ENCODE assay signal across 39 cellular contexts in genomic region chr1:211169353-211169752, GRCh38. TPM values are rescaled to one million over a fixed set of nuclear protein-coding genes. Genes with fewer than 3 reads are reported as not detected.
"Had no signal": no experiment of that assay in that cellular context is flagged by ENCODE, and none has a peak within 500 bp of the region (broad histone marks: within the 10 kb centered on the region; RNA-seq: fewer than 3 reads in every experiment).

No MANE protein-coding gene starts in this region.

- FAIRE-seq: astrocyte, TTC549 had no signal

- H3K4me1 Mint-ChIP-seq: activated B cell treated with CpG ODN at 0.5 μM for 24 hours; activated CD4-positive, alpha-beta T cell treated with anti-CD3 and anti-CD28 coated beads, Interleukin-2, amount 10 ng/mL, durations not matched to agents 24 days and 14 days; activated naive CD8-positive, alpha-beta T cell treated with anti-CD3 and anti-CD28 coated beads for 36 hours; activated T-helper 17 cell treated with anti-CD3 and anti-CD28 coated beads, Interleukin-2, amount 50 U/mL, for 72 hours had no signal

- ATAC-seq: activated CD8-positive, alpha-beta T cell treated with anti-CD3 and anti-CD28 coated beads for 36 hours; activated naive CD4-positive, alpha-beta T cell treated with anti-CD3 and anti-CD28 coated beads, Interleukin-2, amount 50 U/mL, for 72 hours; activated T-cell treated with anti-CD3 and anti-CD28 coated beads, Interleukin-2, amount 50 U/mL, for 4 hours; activated T-cell treated with anti-CD3 and anti-CD28 coated beads, Interleukin-2, amount 50 U/mL, for 72 hours; activated T-helper 17 cell treated with anti-CD3 and anti-CD28 coated beads, Interleukin-2, amount 50 U/mL, for 72 hours; body of pancreas had no signal

- H3K4me3 Mint-ChIP-seq: activated B cell treated with CpG ODN at 0.5 μM for 24 hours; activated CD4-positive, alpha-beta memory T cell treated with anti-CD3 and anti-CD28 coated beads for 36 hours; activated CD4-positive, alpha-beta T cell treated with anti-CD3 and anti-CD28 coated beads, Interleukin-2, amount 10 ng/mL, durations not matched to agents 24 days and 14 days; activated CD8-positive, alpha-beta T cell treated with anti-CD3 and anti-CD28 coated beads for 36 hours; activated naive CD4-positive, alpha-beta T cell treated with anti-CD3 and anti-CD28 coated beads for 36 hours; activated naive CD8-positive, alpha-beta T cell treated with anti-CD3 and anti-CD28 coated beads for 36 hours; activated T-cell treated with anti-CD3 and anti-CD28 coated beads, Interleukin-2, amount 50 U/mL, for 4 hours; activated T-cell treated with anti-CD3 and anti-CD28 coated beads, Interleukin-2, amount 50 U/mL, for 72 hours; activated T-helper 1 cell treated with anti-CD3 and anti-CD28 coated beads, Interleukin-12 subunit alpha, Interleukin-12 subunit beta, Interleukin-2, Interleukin-4 antibody, amounts not matched to agents 30 ng/mL and 10 ng/mL and 1 ng/mL, durations not matched to agents 14 hours and 24 hours and 36 hours; activated T-helper 17 cell treated with anti-CD3 and anti-CD28 coated beads, Interleukin-2, amount 50 U/mL, for 72 hours; T-helper 1 cell treated with Interleukin-12 subunit alpha and Interleukin-12 subunit beta and Interleukin-4 antibody, amounts not matched to agents 30 μg/mL and 1 μg/mL, for 36 hours; T-helper 2 cell treated with Interferon-gamma antibody and Interleukin-4, amounts not matched to agents 5 μg/mL and 100 μg/mL, for 36 hours had no signal

- H3K27me3 ChIP-seq: adrenal gland, body of pancreas, brain microvascular endothelial cell, breast epithelium had no signal

- H3K4me3 ChIP-seq: adrenal gland, body of pancreas, breast epithelium had no signal

- H3K36me3 ChIP-seq: adrenal gland, brain microvascular endothelial cell, breast epithelium had no signal

- H3K27ac Mint-ChIP-seq: activated B cell treated with CpG ODN at 0.5 μM for 24 hours; activated CD4-positive, alpha-beta memory T cell treated with anti-CD3 and anti-CD28 coated beads for 36 hours; activated CD4-positive, alpha-beta T cell treated with anti-CD3 and anti-CD28 coated beads, Interleukin-2, amount 10 ng/mL, durations not matched to agents 24 days and 14 days; activated CD8-positive, alpha-beta T cell treated with anti-CD3 and anti-CD28 coated beads for 36 hours; activated naive CD4-positive, alpha-beta T cell treated with anti-CD3 and anti-CD28 coated beads for 36 hours; activated naive CD4-positive, alpha-beta T cell treated with anti-CD3 and anti-CD28 coated beads, Interleukin-2, amount 50 U/mL, for 72 hours; activated naive CD8-positive, alpha-beta T cell treated with anti-CD3 and anti-CD28 coated beads for 36 hours; activated T-cell treated with anti-CD3 and anti-CD28 coated beads, Interleukin-2, amount 50 U/mL, for 72 hours; activated T-helper 1 cell treated with anti-CD3 and anti-CD28 coated beads, Interleukin-12 subunit alpha, Interleukin-12 subunit beta, Interleukin-2, Interleukin-4 antibody, amounts not matched to agents 30 ng/mL and 10 ng/mL and 1 ng/mL, durations not matched to agents 14 hours and 24 hours and 36 hours; activated T-helper 17 cell treated with anti-CD3 and anti-CD28 coated beads, Interleukin-2, amount 50 U/mL, for 72 hours; T-helper 1 cell treated with Interleukin-12 subunit alpha and Interleukin-12 subunit beta and Interleukin-4 antibody, amounts not matched to agents 30 μg/mL and 1 μg/mL, for 36 hours; T-helper 2 cell treated with Interferon-gamma antibody and Interleukin-4, amounts not matched to agents 5 μg/mL and 100 μg/mL, for 36 hours had no signal

- DNase-seq: activated B cell treated with CpG ODN at 0.5 μM for 24 hours; activated CD4-positive, alpha-beta memory T cell treated with anti-CD3 and anti-CD28 coated beads for 36 hours; activated CD4-positive, alpha-beta T cell treated with anti-CD3 and anti-CD28 coated beads for 4 hours; activated CD4-positive, alpha-beta T cell treated with anti-CD3 and anti-CD28 coated beads, Interleukin-2, amount 10 ng/mL, durations not matched to agents 24 days and 14 days; activated CD4-positive, alpha-beta T cell treated with anti-CD3 and anti-CD28 coated beads, Interleukin-2, amount 50 U/mL, for 1 hour; activated CD4-positive, alpha-beta T cell treated with anti-CD3 and anti-CD28 coated beads, Interleukin-2, amount 50 U/mL, for 4 hours; activated CD4-positive, CD25-positive, alpha-beta regulatory T cell treated with anti-CD3 and anti-CD28 coated beads, Interleukin-2, amount 50 U/mL, for 72 hours; activated CD8-positive, alpha-beta memory T cell treated with anti-CD3 and anti-CD28 coated beads, Interleukin-2, amount 50 U/mL, for 4 hours; activated CD8-positive, alpha-beta T cell treated with anti-CD3 and anti-CD28 coated beads for 36 hours; activated effector memory CD4-positive, alpha-beta T cell treated with anti-CD3 and anti-CD28 coated beads, Interleukin-2, amount 50 U/mL, for 16 hours; activated gamma-delta T cell treated with Interleukin-2 at 50 U/mL for 16 hours; activated naive CD4-positive, alpha-beta T cell; activated naive CD4-positive, alpha-beta T cell treated with anti-CD3 and anti-CD28 coated beads for 36 hours; activated naive CD4-positive, alpha-beta T cell treated with anti-CD3 and anti-CD28 coated beads, Interleukin-2, amount 50 U/mL, for 16 hours; activated naive CD8-positive, alpha-beta T cell treated with anti-CD3 and anti-CD28 coated beads for 36 hours; activated T-cell treated with anti-CD3 and anti-CD28 coated beads for 4 hours; activated T-cell treated with anti-CD3 and anti-CD28 coated beads, Interleukin-2, amount 50 U/mL, for 1 hour; activated T-cell treated with anti-CD3 and anti-CD28 coated beads, Interleukin-2, amount 50 U/mL, for 4 hours; activated T-cell treated with anti-CD3 and anti-CD28 coated beads, Interleukin-2, amount 50 U/mL, for 72 hours; adrenal gland; amniotic stem cell; aorta; body of pancreas; brain microvascular endothelial cell; central memory CD4-positive, alpha-beta T cell; T-helper 1 cell; T-helper 2 cell; T-helper 9 cell had no signal

- H3K27ac ChIP-seq: adrenal gland, body of pancreas, brain microvascular endothelial cell, breast epithelium, VCaP had no signal

- H3K4me1 ChIP-seq: adrenal gland, body of pancreas, breast epithelium had no signal

RNA-seq across cellular contexts. Expression of gene KCNH1, which starts 35.4 kb away (rescaled TPM):
- total RNA-seq: activated B cell treated with CpG ODN at 0.5 μM for 24 hours; activated CD4-positive, alpha-beta memory T cell treated with anti-CD3 and anti-CD28 coated beads for 36 hours; activated CD4-positive, alpha-beta T cell treated with anti-CD3 and anti-CD28 coated beads, Interleukin-2, amount 10 ng/mL, durations not matched to agents 24 days and 14 days; activated CD8-positive, alpha-beta memory T cell treated with anti-CD3 and anti-CD28 coated beads for 36 hours; activated CD8-positive, alpha-beta T cell treated with anti-CD3 and anti-CD28 coated beads for 36 hours; activated naive CD4-positive, alpha-beta T cell treated with anti-CD3 and anti-CD28 coated beads for 36 hours; activated naive CD4-positive, alpha-beta T cell treated with anti-CD3 and anti-CD28 coated beads, Interleukin-2, amount 50 U/mL, for 72 hours; activated naive CD8-positive, alpha-beta T cell treated with anti-CD3 and anti-CD28 coated beads for 36 hours; activated T-cell treated with anti-CD3 and anti-CD28 coated beads, Interleukin-2, amount 50 U/mL, for 4 hours; activated T-cell treated with anti-CD3 and anti-CD28 coated beads, Interleukin-2, amount 50 U/mL, for 72 hours; activated T-helper 1 cell treated with anti-CD3 and anti-CD28 coated beads, Interleukin-12 subunit alpha, Interleukin-12 subunit beta, Interleukin-2, Interleukin-4 antibody, amounts not matched to agents 30 ng/mL and 10 ng/mL and 1 ng/mL, durations not matched to agents 14 hours and 24 hours and 36 hours; activated T-helper 17 cell treated with anti-CD3 and anti-CD28 coated beads, Interleukin-2, amount 50 U/mL, for 72 hours; cardiac septum had no signal
